Comparison of ENCODE assay signal across 1 cellular context in the genomic region with DNA sequence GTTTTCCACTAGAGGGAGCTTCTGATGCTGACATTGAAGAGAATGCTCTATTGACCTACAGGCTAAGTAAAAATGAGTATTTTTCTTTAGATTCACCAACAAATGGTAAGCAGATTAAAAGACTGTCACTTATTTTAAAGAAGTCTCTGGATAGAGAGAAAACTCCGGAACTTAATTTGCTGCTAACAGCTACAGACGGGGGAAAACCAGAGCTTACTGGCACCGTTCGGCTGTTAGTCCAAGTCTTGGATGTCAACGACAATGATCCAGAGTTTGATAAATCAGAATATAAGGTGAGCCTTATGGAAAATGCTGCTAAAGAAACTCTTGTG.
TF ChIP-seq lines count a peak whose summit lies in the region.

No MANE protein-coding gene starts in this region.

TF ChIP-seq in HepG2, 621 proteins besides CTCF, POLR2A, EP300 and RAD21:
- TF ChIP-seq SALL2 (CRISPR knock-in tag; IDR thresholded peaks at IDR 0.05) (no peak), TEAD3 (CRISPR knock-in tag; optimal IDR thresholded peaks at IDR 0.05; ENCODE audit: borderline replicate concordance) (peak; percentile 21), MIER2 (CRISPR knock-in tag; IDR thresholded peaks at IDR 0.05) (0 out of 2 replicates have a peak, but pooled peaks have one; percentile 31)
